8 cellular contexts compared by ENCODE assay signal in genomic region chr1:12208764-12209494, GRCh38. TPM values are rescaled to one million over a fixed set of nuclear protein-coding genes. Genes with fewer than 3 reads are reported as not detected.
DNase-seq lines count a peak whose midpoint lies in the region; ATAC-seq, FAIRE-seq and TF ChIP-seq lines count a peak whose summit lies in the region.

No MANE protein-coding gene starts in this region.

- intact Hi-C loops in endothelial cell of umbilical vein (cut with micrococcal nuclease): loop anchor here (1.0 kb wide), 4 partner anchors 25 to 84 kb away; no protein-coding TSS in a partner anchor

- TSS peak; percentile 35 for BruUV-seq in endothelial cell of umbilical vein (replicated peaks; lab: Mats Ljungman, UMichigan)

- no peaks in the 10 kb centered on the region for H3K9me3 ChIP-seq in OCI-LY3 (ENCODE audit: insufficient read depth, low read length)
- H3K9me3 ChIP-seq in endothelial cell of umbilical vein (replicated peaks; ENCODE audit: control insufficient read depth, insufficient read depth, low read length): no peaks in the 10 kb centered on the region

- CTCF ChIA-PET in endothelial cell of umbilical vein (lab: Charles Lee): interaction anchor here (0.6 to 17.5 kb wide), 7 partner anchors 18 to 86 kb away, joined by 3 to 537 read pairs (median 4); no protein-coding TSS in a partner anchor

- dilution Hi-C loops in endothelial cell of umbilical vein (cut with MboI; ENCODE audit: extremely low pct_ligation_motif_present, low sequenced_read_pairs): no loop called here

- FAIRE-seq in endothelial cell of umbilical vein (lab: Jason Lieb, UNC): peak; percentile 96

- peak; percentile 82 for DNase-seq in G401 (ENCODE audit: low spot score)
- peak; percentile 71 for DNase-seq in HPDE6-E6E7 (ENCODE audit: extremely low spot score)
- peak; percentile 97 for DNase-seq in activated CD8-positive, alpha-beta memory T cell treated with anti-CD3 and anti-CD28 coated beads, Interleukin-2, amount 50 U/mL, for 48 hours
- DNase-seq in endothelial cell of umbilical vein (ENCODE audit: low read depth, low spot score): peak; percentile 84
- peak; percentile 82 for DNase-seq in myocyte (ENCODE audit: low read depth)
- peak; percentile 72 to 86 for DNase-seq in stimulated activated CD8-positive, alpha-beta memory T cell treated with anti-CD3 and anti-CD28 coated beads, Interleukin-7, amount 100 ng/mL, for 1 hour (ENCODE audit: low read depth in 2 of 2)

- H3K79me2 ChIP-seq in OCI-LY3 (ENCODE audit: low read length): no peaks in the 10 kb centered on the region
- H3K79me2 ChIP-seq in endothelial cell of umbilical vein (ENCODE audit: control insufficient read depth, insufficient read depth, low read length): no peaks in the 10 kb centered on the region

- no peak overlapping the region for H3K4me3 ChIP-seq in OCI-LY3 (ENCODE audit: low read length)
- no peak overlapping the region for H3K4me3 ChIP-seq in endothelial cell of umbilical vein (replicated peaks in 1 of 3; ENCODE audit: insufficient read depth in 1 of 3, low read depth in 1 of 3, low read length in 3 of 3)

- H3K27me3 ChIP-seq in OCI-LY3 (ENCODE audit: low read depth, low read length): no peaks in the 10 kb centered on the region
- H3K27me3 ChIP-seq in endothelial cell of umbilical vein (ENCODE audit: control insufficient read depth in 2 of 2, insufficient read depth in 2 of 2, low read length in 2 of 2): no peaks in the 10 kb centered on the region

- H4K20me1 ChIP-seq in OCI-LY3 (ENCODE audit: insufficient read depth, low read length) (no peaks in the 10 kb centered on the region), endothelial cell of umbilical vein (replicated peaks; ENCODE audit: control insufficient read depth, extremely low read depth, insufficient read depth, low read length) (no peaks in the 10 kb centered on the region)

- no peak overlapping the region for H3K9ac ChIP-seq in OCI-LY3 (ENCODE audit: low read length)
- no peak overlapping the region for H3K9ac ChIP-seq in endothelial cell of umbilical vein (replicated peaks; ENCODE audit: extremely low read depth, insufficient read depth, low read length)

- in situ Hi-C loops in G401 (cut with HindIII; ENCODE audit: low sequenced_read_pairs): no loop called here

- TF ChIP-seq POLR2A in endothelial cell of umbilical vein (IDR thresholded peaks at IDR 0.05; ENCODE audit: low read depth, low read length): no peak

- POLR2A ChIA-PET in endothelial cell of umbilical vein (lab: Charles Lee): no interaction called here

- H3K36me3 ChIP-seq in OCI-LY3 (replicated peaks; ENCODE audit: low read depth, low read length) (peaks cover 8% of the 10 kb centered on the region), endothelial cell of umbilical vein (ENCODE audit: control insufficient read depth in 2 of 2, extremely low read depth in 1 of 2, insufficient read depth in 2 of 2, low read length in 2 of 2) (peaks cover 0 to 15% of the 10 kb centered on the region in 2 experiments)

- H3K9me1 ChIP-seq in endothelial cell of umbilical vein (replicated peaks; ENCODE audit: control insufficient read depth, extremely low read depth, insufficient read depth, low read length): no peaks in the 10 kb centered on the region

- H2AFZ ChIP-seq in OCI-LY3 (ENCODE audit: low read depth, low read length) (no peak overlapping the region), endothelial cell of umbilical vein (ENCODE audit: low read depth, low read length) (no peak overlapping the region)

- no peak for ATAC-seq in HG03439 (IDR thresholded peaks at IDR 0.05; ENCODE audit: unreplicated experiment)

- H3K4me2 ChIP-seq in OCI-LY3 (ENCODE audit: low read length) (no peak overlapping the region), endothelial cell of umbilical vein (ENCODE audit: insufficient read depth, low read length) (no peak overlapping the region)

- H3K4me1 ChIP-seq in OCI-LY3 (ENCODE audit: low read length) (peaks cover 24% of the 10 kb centered on the region), endothelial cell of umbilical vein (ENCODE audit: control insufficient read depth, extremely low read depth, insufficient read depth, low read length) (no peaks in the 10 kb centered on the region)

- peak; percentile 75 for TF ChIP-seq CTCF in OCI-LY3 (IDR thresholded peaks at IDR 0.05; ENCODE audit: low read depth, low read length)
- peak; percentile 87 to 92 for TF ChIP-seq CTCF in endothelial cell of umbilical vein (IDR thresholded peaks at IDR 0.05; ENCODE audit: extremely low read depth in 1 of 2, insufficient read depth in 1 of 2, low read depth in 1 of 2, low read length in 2 of 2)

- no peak overlapping the region for H3K27ac ChIP-seq in OCI-LY3 (ENCODE audit: low read length)
- H3K27ac ChIP-seq in endothelial cell of umbilical vein (ENCODE audit: insufficient read depth, low read depth, low read length): no peak overlapping the region

TF ChIP-seq in endothelial cell of umbilical vein, 7 proteins besides CTCF, POLR2A, EP300 and RAD21:
- TF ChIP-seq MYC (IDR thresholded peaks at IDR 0.05; ENCODE audit: low read depth, low read length) (no peak), GATA2 (IDR thresholded peaks at IDR 0.05; ENCODE audit: insufficient read depth, insufficient read length, low read depth, low read length) (no peak), POLR2AphosphoS5 (IDR thresholded peaks at IDR 0.05; ENCODE audit: insufficient read depth, low read depth, low read length) (no peak), FOS (IDR thresholded peaks at IDR 0.05; ENCODE audit: borderline replicate concordance, insufficient read depth, low read length) (no peak), EZH2 (IDR thresholded peaks at IDR 0.05; ENCODE audit: borderline replicate concordance, low read depth, low read length, severe bottlenecking) (no peak), JUN (IDR thresholded peaks at IDR 0.05; ENCODE audit: borderline replicate concordance, insufficient read depth, insufficient read length, low read depth) (no peak)
- TF ChIP-seq, protein P1, sequence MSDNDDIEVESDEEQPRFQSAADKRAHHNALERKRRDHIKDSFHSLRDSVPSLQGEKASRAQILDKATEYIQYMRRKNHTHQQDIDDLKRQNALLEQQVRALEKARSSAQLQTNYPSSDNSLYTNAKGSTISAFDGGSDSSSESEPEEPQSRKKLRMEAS (IDR thresholded peaks at IDR 0.05; ENCODE audit: insufficient read depth, insufficient read length): no peak
TF ChIP-seq in endothelial cell of umbilical vein: peak in this region for 0.

RNA-seq across cellular contexts. Expression of gene VPS13D, which starts 20.9 kb away (rescaled TPM):
- total RNA-seq in G401 (2014; rRNA removed; shearing (Covaris generic)): 10.0 and 11.4 TPM in 2 replicates
- total RNA-seq in endothelial cell of umbilical vein: 41.7 and 48.5 TPM in 2 replicates
- 12.7 and 13.6 TPM in 2 replicates for polyA plus RNA-seq in endothelial cell of umbilical vein
- polyA plus RNA-seq in endothelial cell of umbilical vein (2011; cell fraction: cytosol; rRNA removed): 14.4 and 16.4 TPM in 2 replicates
- 36.9 and 42.3 TPM in 2 replicates for polyA plus RNA-seq in endothelial cell of umbilical vein (2011; cell fraction: nucleus; rRNA removed)
- 13.9 and 15.2 TPM in 2 replicates for polyA plus RNA-seq in endothelial cell of umbilical vein (2012)
- 65.0 and 93.7 TPM in 2 replicates for polyA minus RNA-seq in endothelial cell of umbilical vein
- polyA minus RNA-seq in endothelial cell of umbilical vein (2011; cell fraction: cytosol; rRNA and poly(A)+ RNA removed): 23.1 TPM
- polyA minus RNA-seq in endothelial cell of umbilical vein (2011; cell fraction: nucleus; rRNA and poly(A)+ RNA removed): 110 and 161 TPM in 2 replicates
- total RNA-seq in myocyte: 19.2 and 23.0 TPM in 2 replicates
- 12.6 TPM for polyA plus RNA-seq in myocyte (2012)

RNA-seq across cellular contexts. Expression of gene TNFRSF1B, which starts 42.1 kb away (rescaled TPM):
- total RNA-seq in G401 (2014; rRNA removed; shearing (Covaris generic)): not detected in 2 replicates
- total RNA-seq in endothelial cell of umbilical vein: 65.9 and 66.0 TPM in 2 replicates
- polyA plus RNA-seq in endothelial cell of umbilical vein: 53.6 and 65.3 TPM in 2 replicates
- polyA plus RNA-seq in endothelial cell of umbilical vein (2011; cell fraction: cytosol; rRNA removed): 40.5 and 47.6 TPM in 2 replicates
- 19.3 and 20.1 TPM in 2 replicates for polyA plus RNA-seq in endothelial cell of umbilical vein (2011; cell fraction: nucleus; rRNA removed)
- polyA plus RNA-seq in endothelial cell of umbilical vein (2012): 13.8 and 21.1 TPM in 2 replicates
- polyA minus RNA-seq in endothelial cell of umbilical vein: 51.1 and 52.4 TPM in 2 replicates
- not detected for polyA minus RNA-seq in endothelial cell of umbilical vein (2011; cell fraction: cytosol; rRNA and poly(A)+ RNA removed)
- 10.7 and 15.4 TPM in 2 replicates for polyA minus RNA-seq in endothelial cell of umbilical vein (2011; cell fraction: nucleus; rRNA and poly(A)+ RNA removed)
- total RNA-seq in myocyte: 0.26 and 1.3 TPM in 2 replicates
- polyA plus RNA-seq in myocyte (2012): not detected

Comparison
In these comparisons a context has a peak if more than half of its experiments do, and no peak if none do; other contexts are left out.
1. RNA of gene TNFRSF1B, which starts 42.1 kb away (total RNA-seq): 65.9 to 66.0 TPM in endothelial cell of umbilical vein; 0.26 to 1.3 TPM in myocyte and not detected in G401; every median in the first group is over 10 times any median in the second.
2. Peak in every context shown above with its lines, with median percentiles within 50 percentile points of each other: DNase-seq.